Comparison of ENCODE assay signal across 21 cellular contexts in genomic region chr11:112506852-112507251, GRCh38.
DNase-seq lines count a peak whose midpoint lies in the region; ATAC-seq, FAIRE-seq and TF ChIP-seq lines count a peak whose summit lies in the region.
"Had no signal": no experiment of that assay in that cellular context is flagged by ENCODE, and none has a peak within 500 bp of the region (broad histone marks: within the 10 kb centered on the region; RNA-seq: fewer than 3 reads in every experiment).

No MANE protein-coding gene starts in this region.

- no peaks in the 10 kb centered on the region for H3K4me1 ChIP-seq in osteoblast (ENCODE audit: insufficient read depth, low read length)
- H3K4me1 ChIP-seq: A549, Caco-2 had no signal

- no peak for FAIRE-seq in bronchial epithelial cell (lab: Jason Lieb, UNC)
- FAIRE-seq: A549, D721Med, G401.6, GM12878, GM12892, GM18507, GM19239 had no signal

- H3K79me2 ChIP-seq in osteoblast (ENCODE audit: insufficient read depth, low read length) = no peaks in the 10 kb centered on the region

- peak; percentile 80 for DNase-seq in bronchial epithelial cell (ENCODE audit: low read depth)
- DNase-seq in osteoblast (ENCODE audit: insufficient read length, low spot score, missing footprints) = peak; percentile 15
- DNase-seq in GDM1 (lab: John Stamatoyannopoulos, UW) = no peak
- DNase-seq in mucosa of gallbladder (ENCODE audit: low spot score) = no peak
- DNase-seq: AML-193; Caco-2; Calu3; CD4-positive, alpha-beta T cell; CD8-positive, alpha-beta T cell; DMS79 treated with DMSO at 0.1 percent for 48 hours had no signal

- no peak overlapping the region for H2AFZ ChIP-seq in osteoblast (ENCODE audit: low read length)

- no peak overlapping the region for H3K27ac ChIP-seq in osteoblast (ENCODE audit: low read depth, low read length)
- H3K27ac ChIP-seq: 22Rv1; A549; BLaER1 treated with 17β-estradiol and CSF1 and Interleukin-3, amounts not matched to agents 10 nM and 100 nM; C4-2B had no signal

- H4K20me1 ChIP-seq in osteoblast (ENCODE audit: insufficient read depth, low read length) = no peaks in the 10 kb centered on the region
- H4K20me1 ChIP-seq: BLaER1 treated with 17β-estradiol and CSF1 and Interleukin-3, amounts not matched to agents 10 nM and 100 nM had no signal

- ATAC-seq in esophagus mucosa = peak; percentile 78
- ATAC-seq: A549; CD8-positive, alpha-beta T cell; GM12878 had no signal

- no peaks in the 10 kb centered on the region for H3K36me3 ChIP-seq in bronchial epithelial cell (ENCODE audit: control insufficient read depth, insufficient read depth, low read length)
- no peaks in the 10 kb centered on the region for H3K36me3 ChIP-seq in osteoblast (ENCODE audit: insufficient read depth, low read length)
- H3K36me3 ChIP-seq: BLaER1 treated with 17β-estradiol and CSF1 and Interleukin-3, amounts not matched to agents 10 nM and 100 nM had no signal

- H3K9me3 ChIP-seq in osteoblast (ENCODE audit: low read depth, low read length) = no peaks in the 10 kb centered on the region
- H3K9me3 ChIP-seq: A549 had no signal

- H3K4me3 ChIP-seq in bronchial epithelial cell (ENCODE audit: low read depth, low read length) (no peak overlapping the region), osteoblast (ENCODE audit: insufficient read depth, low read length) (no peak overlapping the region)
- H3K4me3 ChIP-seq: A549; BLaER1 treated with 17β-estradiol and CSF1 and Interleukin-3, amounts not matched to agents 10 nM and 100 nM; GM12878 had no signal

- no peak overlapping the region for H3K4me2 ChIP-seq in osteoblast (ENCODE audit: insufficient read depth, low read length)
- H3K4me2 ChIP-seq: A549; BLaER1 treated with 17β-estradiol and CSF1 and Interleukin-3, amounts not matched to agents 10 nM and 100 nM had no signal

- H3K27me3 ChIP-seq in bronchial epithelial cell (ENCODE audit: control insufficient read depth, insufficient read depth, low read length) = no peaks in the 10 kb centered on the region
- no peaks in the 10 kb centered on the region for H3K27me3 ChIP-seq in osteoblast (ENCODE audit: insufficient read depth, low read length)
- H3K27me3 ChIP-seq: BLaER1 treated with 17β-estradiol and CSF1 and Interleukin-3, amounts not matched to agents 10 nM and 100 nM had no signal

- TF ChIP-seq CTCF in bronchial epithelial cell (IDR thresholded peaks at IDR 0.05; ENCODE audit: insufficient read depth, low read length, severe bottlenecking) (no peak), osteoblast (IDR thresholded peaks at IDR 0.05; ENCODE audit: extremely low read depth, low read depth, low read length) (no peak)

Comparison
In these comparisons a context has a peak if more than half of its experiments do, and no peak if none do; other contexts are left out.
1. DNase-seq: peak in bronchial epithelial cell (single experiment) and osteoblast (single experiment); none in GDM1 (single experiment) and mucosa of gallbladder (single experiment).